In genomic region chr11:12868315-12869073, GRCh38 we compare ENCODE assay signal across 13 cellular contexts.
DNase-seq lines count a peak whose midpoint lies in the region; ATAC-seq, FAIRE-seq and TF ChIP-seq lines count a peak whose summit lies in the region.
"Had no signal": no experiment of that assay in that cellular context is flagged by ENCODE, and none has a peak within 500 bp of the region (broad histone marks: within the 10 kb centered on the region; RNA-seq: fewer than 3 reads in every experiment).

No MANE protein-coding gene starts in this region.

- no peak for FAIRE-seq in endothelial cell of umbilical vein (lab: Jason Lieb, UNC)

- DNase-seq in EH (ENCODE audit: low read depth), result peak; percentile 50
- DNase-seq in Panc1 (ENCODE audit: low read depth, low spot score), result no peak
- no peak for DNase-seq in endothelial cell of umbilical vein (ENCODE audit: low read depth, low spot score)
- DNase-seq in osteocyte (ENCODE audit: extremely low spot score, unreplicated experiment), result no peak
- DNase-seq in activated CD4-positive, alpha-beta T cell treated with anti-CD3 and anti-CD28 coated beads for 48 hours, result no peak
- DNase-seq in aorta, result no peak
- no peak for DNase-seq in activated CD4-positive, alpha-beta memory T cell treated with anti-CD3 and anti-CD28 coated beads for 36 hours
- DNase-seq: anterior cingulate cortex, mucosa of descending colon, NCI-H748 treated with DMSO at 0.1 percent for 48 hours, T-cell had no signal

- H3K27me3 ChIP-seq in Panc1 (ENCODE audit: control insufficient read depth, insufficient read depth, low read length), result no peaks in the 10 kb centered on the region
- no peaks in the 10 kb centered on the region for H3K27me3 ChIP-seq in endothelial cell of umbilical vein (ENCODE audit: control insufficient read depth in 2 of 2, insufficient read depth in 2 of 2, low read length in 2 of 2)
- H3K27me3 ChIP-seq in aorta (ENCODE audit: control insufficient read depth in 1 of 2, insufficient read depth in 2 of 2, low read length in 1 of 2), result no peaks in the 10 kb centered on the region
- H3K27me3 ChIP-seq: gastroesophageal sphincter had no signal

- no peak overlapping the region for H3K4me3 Mint-ChIP-seq in osteocyte (ENCODE audit: unreplicated experiment)
- no peak overlapping the region for H3K4me3 Mint-ChIP-seq in activated CD4-positive, alpha-beta memory T cell treated with anti-CD3 and anti-CD28 coated beads for 36 hours
- H3K4me3 Mint-ChIP-seq: T-cell had no signal

- CTCF ChIA-PET in Panc1 (lab: Charles Lee) (no interaction called here), endothelial cell of umbilical vein (lab: Charles Lee) (interaction anchor here (1.0 to 5.2 kb wide), 10 partner anchors 10 to 580 kb away, joined by 3 to 26 read pairs (median 4); no protein-coding TSS in a partner anchor)
- CTCF ChIA-PET in activated CD4-positive, alpha-beta memory T cell treated with anti-CD3 and anti-CD28 coated beads for 36 hours (lab: Charles Lee), result no interaction called here

- no peak overlapping the region for H2AFZ ChIP-seq in endothelial cell of umbilical vein (ENCODE audit: low read depth, low read length)

- dilution Hi-C loops in endothelial cell of umbilical vein (cut with MboI; ENCODE audit: extremely low pct_ligation_motif_present, low sequenced_read_pairs), result no loop called here

- H3K9me3 Mint-ChIP-seq in osteocyte (ENCODE audit: unreplicated experiment), result no peaks in the 10 kb centered on the region
- H3K9me3 Mint-ChIP-seq in activated CD4-positive, alpha-beta memory T cell treated with anti-CD3 and anti-CD28 coated beads for 36 hours, result no peaks in the 10 kb centered on the region
- H3K9me3 Mint-ChIP-seq: T-cell had no signal

- TF ChIP-seq CTCF in Panc1 (IDR thresholded peaks at IDR 0.05) (peak; percentile 24; the same call in 1 of the 2 replicates), endothelial cell of umbilical vein (IDR thresholded peaks at IDR 0.05; ENCODE audit: extremely low read depth in 1 of 2, insufficient read depth in 1 of 2, low read depth in 1 of 2, low read length in 2 of 2) (no peak), osteocyte (IDR thresholded peaks at IDR 0.05) (peak; percentile 45)

- no peaks in the 10 kb centered on the region for H3K9me3 ChIP-seq in Panc1 (ENCODE audit: control insufficient read depth, insufficient read depth, low read depth, low read length)
- H3K9me3 ChIP-seq in endothelial cell of umbilical vein (replicated peaks; ENCODE audit: control insufficient read depth, insufficient read depth, low read length), result no peaks in the 10 kb centered on the region
- no peaks in the 10 kb centered on the region for H3K9me3 ChIP-seq in aorta (ENCODE audit: control insufficient read depth, low read length)
- H3K9me3 ChIP-seq: gastroesophageal sphincter, mucosa of descending colon had no signal

- no peak overlapping the region for H3K4me2 ChIP-seq in endothelial cell of umbilical vein (ENCODE audit: insufficient read depth, low read length)

- H3K36me3 ChIP-seq in Panc1 (ENCODE audit: control insufficient read depth, insufficient read depth, low read length) (no peaks in the 10 kb centered on the region; the same call in 1 of the 2 replicates), endothelial cell of umbilical vein (ENCODE audit: control insufficient read depth in 2 of 2, extremely low read depth in 1 of 2, insufficient read depth in 2 of 2, low read length in 2 of 2) (peaks cover 0 to 2% of the 10 kb centered on the region in 2 experiments), aorta (ENCODE audit: control insufficient read depth in 1 of 2, insufficient read depth in 2 of 2, low read length in 1 of 2) (no peaks in the 10 kb centered on the region)
- H3K36me3 ChIP-seq: gastroesophageal sphincter had no signal

- H3K79me2 ChIP-seq in endothelial cell of umbilical vein (ENCODE audit: control insufficient read depth, insufficient read depth, low read length), result no peaks in the 10 kb centered on the region

- H4K20me1 ChIP-seq in endothelial cell of umbilical vein (replicated peaks; ENCODE audit: control insufficient read depth, extremely low read depth, insufficient read depth, low read length), result no peaks in the 10 kb centered on the region

- intact Hi-C loops in Panc1 (cut with micrococcal nuclease; ENCODE audit: unreplicated experiment), result no loop called here
- intact Hi-C loops in endothelial cell of umbilical vein (cut with micrococcal nuclease), result no loop called here
- intact Hi-C loops in aorta (cut with DNase I), result no loop called here
- intact Hi-C loops in activated CD4-positive, alpha-beta memory T cell treated with anti-CD3 and anti-CD28 coated beads for 36 hours (cut with micrococcal nuclease), result no loop called here

- H3K27ac ChIP-seq in Panc1 (ENCODE audit: low read length) (no peak overlapping the region), endothelial cell of umbilical vein (ENCODE audit: insufficient read depth, low read depth, low read length) (no peak overlapping the region), aorta (ENCODE audit: low read depth in 1 of 2, low read length in 2 of 2) (no peak overlapping the region)
- H3K27ac ChIP-seq: gastroesophageal sphincter had no signal

- H3K4me1 ChIP-seq in Panc1 (ENCODE audit: control insufficient read depth, insufficient read depth, low read length) (no peaks in the 10 kb centered on the region), endothelial cell of umbilical vein (ENCODE audit: control insufficient read depth, extremely low read depth, insufficient read depth, low read length) (peaks cover 7% of the 10 kb centered on the region), aorta (ENCODE audit: control insufficient read depth in 1 of 2, insufficient read depth in 2 of 2, low read length in 2 of 2) (peaks cover 0 to 2% of the 10 kb centered on the region in 2 donors)

- TF ChIP-seq POLR2A in endothelial cell of umbilical vein (IDR thresholded peaks at IDR 0.05; ENCODE audit: low read depth, low read length), result no peak

- POLR2A ChIA-PET in Panc1 (lab: Charles Lee), result interaction anchor here (0.6 kb wide), 1 partner anchor 209 kb away, joined by 3 read pairs; no protein-coding TSS in a partner anchor
- POLR2A ChIA-PET in endothelial cell of umbilical vein (lab: Charles Lee), result interaction anchor here (0.7 kb wide), 1 partner anchor 289 kb away, joined by 4 read pairs; no protein-coding TSS in a partner anchor
- POLR2A ChIA-PET in activated CD4-positive, alpha-beta memory T cell treated with anti-CD3 and anti-CD28 coated beads for 36 hours (lab: Charles Lee), result no interaction called here

- no peaks in the 10 kb centered on the region for H3K9me1 ChIP-seq in endothelial cell of umbilical vein (replicated peaks; ENCODE audit: control insufficient read depth, extremely low read depth, insufficient read depth, low read length)

- peaks cover 66% of the 10 kb centered on the region for H3K4me1 Mint-ChIP-seq in osteocyte (ENCODE audit: unreplicated experiment)
- H3K4me1 Mint-ChIP-seq in activated CD4-positive, alpha-beta memory T cell treated with anti-CD3 and anti-CD28 coated beads for 36 hours (ENCODE audit: low read depth), result peaks cover 7% of the 10 kb centered on the region

- no peaks in the 10 kb centered on the region for H3K27me3 Mint-ChIP-seq in osteocyte (ENCODE audit: unreplicated experiment)
- peaks cover 30% of the 10 kb centered on the region for H3K27me3 Mint-ChIP-seq in activated CD4-positive, alpha-beta memory T cell treated with anti-CD3 and anti-CD28 coated beads for 36 hours

- WGBS in aorta, 2 donors, result 66 to 74% methylated on average over 3 of the region's 3 CpGs

- ATAC-seq in Panc1 (no peak), aorta (ENCODE audit: low FRiP score) (no peak), HG03439 (IDR thresholded peaks at IDR 0.05; ENCODE audit: unreplicated experiment) (no peak)
- ATAC-seq: gastroesophageal sphincter, mucosa of descending colon, T-cell had no signal

- in situ Hi-C loops in Panc1 (cut with HindIII; ENCODE audit: low pct_unique_long_range_greater_than_20kb, low sequenced_read_pairs), result no loop called here

- no peak overlapping the region for H3K4me3 ChIP-seq in Panc1 (ENCODE audit: low read depth in 2 of 2, low read length in 2 of 2)
- no peak overlapping the region for H3K4me3 ChIP-seq in endothelial cell of umbilical vein (replicated peaks in 1 of 3; ENCODE audit: insufficient read depth in 1 of 3, low read depth in 1 of 3, low read length in 3 of 3)
- no peak overlapping the region for H3K4me3 ChIP-seq in aorta (ENCODE audit: low read length in 2 of 2)
- H3K4me3 ChIP-seq: gastroesophageal sphincter, mucosa of descending colon had no signal

- BruUV-seq in Panc1 (replicated peaks; lab: Mats Ljungman, UMichigan) (no TSS peak), endothelial cell of umbilical vein (replicated peaks; lab: Mats Ljungman, UMichigan) (no TSS peak)

- no peak overlapping the region for H3K9ac ChIP-seq in endothelial cell of umbilical vein (replicated peaks; ENCODE audit: extremely low read depth, insufficient read depth, low read length)

- peaks cover 11% of the 10 kb centered on the region for H3K36me3 Mint-ChIP-seq in osteocyte (ENCODE audit: unreplicated experiment)
- H3K36me3 Mint-ChIP-seq in activated CD4-positive, alpha-beta memory T cell treated with anti-CD3 and anti-CD28 coated beads for 36 hours, result no peaks in the 10 kb centered on the region
- H3K36me3 Mint-ChIP-seq: T-cell had no signal

- peak overlapping the region; percentile 36 for H3K27ac Mint-ChIP-seq in osteocyte (ENCODE audit: unreplicated experiment)
- no peak overlapping the region for H3K27ac Mint-ChIP-seq in activated CD4-positive, alpha-beta memory T cell treated with anti-CD3 and anti-CD28 coated beads for 36 hours
- H3K27ac Mint-ChIP-seq: T-cell had no signal

TF ChIP-seq in endothelial cell of umbilical vein, 7 proteins besides CTCF, POLR2A, EP300 and RAD21:
- TF ChIP-seq MAX (IDR thresholded peaks at IDR 0.05; ENCODE audit: insufficient read depth, insufficient read length), result no peak
- no peak for TF ChIP-seq EZH2 (IDR thresholded peaks at IDR 0.05; ENCODE audit: borderline replicate concordance, low read depth, low read length, severe bottlenecking)
- no peak for TF ChIP-seq GATA2 (IDR thresholded peaks at IDR 0.05; ENCODE audit: insufficient read depth, insufficient read length, low read depth, low read length)
- TF ChIP-seq JUN (IDR thresholded peaks at IDR 0.05; ENCODE audit: borderline replicate concordance, insufficient read depth, insufficient read length, low read depth), result peak; percentile 9

Comparison
In these comparisons a context has a peak if more than half of its experiments do, and no peak if none do; other contexts are left out.
1. CTCF ChIP-seq: peak in Panc1 (single experiment) and osteocyte (single experiment); none in endothelial cell of umbilical vein (0 of 2).